In genomic region chr20:56628015-56628872, GRCh38 we compare ENCODE assay signal across 10 cellular contexts. TPM values are rescaled to one million over a fixed set of nuclear protein-coding genes. Genes with fewer than 3 reads are reported as not detected.
A peak's percentile ranks its signal among the peaks of the same experiment; 100 is the strongest.
DNase-seq lines count a peak whose midpoint lies in the region; FAIRE-seq and TF ChIP-seq lines count a peak whose summit lies in the region.
"Had no signal": no experiment of that assay in that cellular context is flagged by ENCODE, and none has a peak within 500 bp of the region (broad histone marks: within the 10 kb centered on the region; RNA-seq: fewer than 3 reads in every experiment).

No MANE protein-coding gene starts in this region.

- H3K27ac Mint-ChIP-seq in activated T-cell treated with anti-CD3 and anti-CD28 coated beads, Interleukin-2, amount 50 U/mL, for 24 hours: no peak overlapping the region
- no peak overlapping the region for H3K27ac Mint-ChIP-seq in astrocyte (ENCODE audit: unreplicated experiment)

- H3K4me1 Mint-ChIP-seq in activated T-cell treated with anti-CD3 and anti-CD28 coated beads, Interleukin-2, amount 50 U/mL, for 24 hours (ENCODE audit: low read depth): peaks cover 19% of the 10 kb centered on the region
- H3K4me1 Mint-ChIP-seq in astrocyte (ENCODE audit: low read depth, unreplicated experiment): peaks cover 2% of the 10 kb centered on the region

- TF ChIP-seq CTCF in astrocyte (IDR thresholded peaks at IDR 0.05; ENCODE audit: insufficient read depth, low read depth, low read length) (no peak), tibial artery (IDR thresholded peaks at IDR 0.05) (no peak)

- peak overlapping the region; percentile 62 for H3K4me3 ChIP-seq in astrocyte (ENCODE audit: insufficient read depth, low read depth, low read length)
- H3K4me3 ChIP-seq in tibial artery: peak overlapping the region; percentile 35 to 45

- FAIRE-seq in astrocyte (lab: Jason Lieb, UNC): no peak

- no peaks in the 10 kb centered on the region for H3K36me3 Mint-ChIP-seq in activated T-cell treated with anti-CD3 and anti-CD28 coated beads, Interleukin-2, amount 50 U/mL, for 24 hours (ENCODE audit: low read depth)
- peaks cover 2% of the 10 kb centered on the region for H3K36me3 Mint-ChIP-seq in astrocyte (ENCODE audit: low read depth, unreplicated experiment)

- H3K79me2 ChIP-seq in astrocyte (ENCODE audit: insufficient read depth, low read length): peaks cover 26% of the 10 kb centered on the region

- peaks cover 82% of the 10 kb centered on the region for H3K27me3 Mint-ChIP-seq in activated T-cell treated with anti-CD3 and anti-CD28 coated beads, Interleukin-2, amount 50 U/mL, for 24 hours
- H3K27me3 Mint-ChIP-seq in astrocyte (ENCODE audit: low read depth, unreplicated experiment): peaks cover 59% of the 10 kb centered on the region

- H3K9me3 Mint-ChIP-seq in activated T-cell treated with anti-CD3 and anti-CD28 coated beads, Interleukin-2, amount 50 U/mL, for 24 hours: no peaks in the 10 kb centered on the region
- H3K9me3 Mint-ChIP-seq in astrocyte (ENCODE audit: unreplicated experiment): no peaks in the 10 kb centered on the region

- peaks cover 73% of the 10 kb centered on the region for H3K27me3 ChIP-seq in astrocyte (ENCODE audit: insufficient read depth, low read length)
- peaks cover 0 to 96% of the 10 kb centered on the region in 2 donors for H3K27me3 ChIP-seq in tibial artery

- H3K27ac ChIP-seq in astrocyte (ENCODE audit: low read depth, low read length) (no peak overlapping the region), tibial artery (no peak overlapping the region)

- no peaks in the 10 kb centered on the region for H3K9me3 ChIP-seq in astrocyte (ENCODE audit: insufficient read depth, low read depth, low read length)
- no peaks in the 10 kb centered on the region for H3K9me3 ChIP-seq in tibial artery

- peak; percentile 33 for DNase-seq in activated T-cell treated with anti-CD3 and anti-CD28 coated beads, Interleukin-2, amount 50 U/mL, for 24 hours
- DNase-seq in activated T-cell treated with anti-CD3 and anti-CD28 coated beads for 4 hours: no peak
- DNase-seq in astrocyte (ENCODE audit: low read depth): no peak
- DNase-seq in kidney tubule cell (ENCODE audit: low spot score): peak; percentile 28
- DNase-seq in tibial artery: no peak
- DNase-seq in C1 segment of cervical spinal cord (lab: John Stamatoyannopoulos, UW): no peak
- no peak for DNase-seq in SHP77 treated with DMSO at 0.1 percent for 48 hours (lab: John Stamatoyannopoulos, UW)
- no peak for DNase-seq in iPS-NIHi11 (ENCODE audit: low spot score)

- H3K4me1 ChIP-seq in astrocyte (ENCODE audit: insufficient read depth, low read length): peaks cover 14% of the 10 kb centered on the region
- peaks cover 0 to 54% (median 44%) of the 10 kb centered on the region in 4 donors for H3K4me1 ChIP-seq in tibial artery

- H2AFZ ChIP-seq in astrocyte (ENCODE audit: low read depth, low read length): peak overlapping the region; percentile 49

- H3K36me3 ChIP-seq in astrocyte (ENCODE audit: insufficient read depth, low read length) (no peaks in the 10 kb centered on the region), tibial artery (no peaks in the 10 kb centered on the region)

- peak overlapping the region; percentile 19 for H3K4me3 Mint-ChIP-seq in activated T-cell treated with anti-CD3 and anti-CD28 coated beads, Interleukin-2, amount 50 U/mL, for 24 hours
- H3K4me3 Mint-ChIP-seq in astrocyte (ENCODE audit: unreplicated experiment): peak overlapping the region; percentile 54

- intact Hi-C loops in tibial artery (cut with DNase I; ENCODE audit: low total_unique reads): no loop called here

- no peak overlapping the region for H3K9ac ChIP-seq in astrocyte (ENCODE audit: low read length)

- peak overlapping the region; percentile 89 for H3K4me2 ChIP-seq in astrocyte (ENCODE audit: low read length)

- H4K20me1 ChIP-seq in astrocyte (ENCODE audit: insufficient read depth, low read length): peaks cover 8% of the 10 kb centered on the region

RNA-seq across cellular contexts. Expression of gene TFAP2C, which starts 0.9 kb away (rescaled TPM):
- total RNA-seq in astrocyte: 0.94 and 2.2 TPM in 2 replicates
- total RNA-seq: cerebellum, LHCN-M2 had no signal

Comparison
In these comparisons a context has a peak if more than half of its experiments do, and no peak if none do; other contexts are left out.
1. DNase-seq: peak in activated T-cell treated with anti-CD3 and anti-CD28 coated beads, Interleukin-2, amount 50 U/mL, for 24 hours (single experiment) and kidney tubule cell (single experiment); none in activated T-cell treated with anti-CD3 and anti-CD28 coated beads for 4 hours (single experiment), astrocyte (single experiment), tibial artery (0 of 2), C1 segment of cervical spinal cord (0 of 14), SHP77 treated with DMSO at 0.1 percent for 48 hours (single experiment) and iPS-NIHi11 (single experiment).